1 cellular context compared by ENCODE assay signal in the genomic region with DNA sequence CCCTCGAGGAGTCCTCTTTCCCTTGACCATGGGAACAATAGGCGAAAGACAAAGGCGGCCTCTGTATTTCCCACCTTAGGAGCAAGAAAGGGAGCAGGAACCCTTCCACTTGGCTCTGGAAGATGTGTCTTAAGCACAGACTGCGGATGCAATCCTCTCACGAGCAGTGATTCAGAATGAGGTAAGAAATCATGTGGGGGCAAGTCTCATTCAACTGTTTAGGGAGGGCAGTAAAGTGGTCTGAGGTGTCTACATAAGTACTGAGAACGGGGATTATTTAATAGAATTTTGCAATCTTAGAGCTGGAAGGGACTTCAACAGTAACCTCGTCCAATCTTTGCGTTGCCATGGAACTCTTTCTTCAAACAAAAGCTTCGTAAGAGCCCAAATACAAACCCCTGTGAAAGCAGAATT.
A peak's percentile ranks its signal among the peaks of the same experiment; 100 is the strongest.
TF ChIP-seq lines count a peak whose summit lies in the region.

No MANE protein-coding gene starts in this region.

TF ChIP-seq in IMR-90, 13 proteins besides CTCF, POLR2A, EP300 and RAD21 (continued from another document):
- TF ChIP-seq, protein P1, sequence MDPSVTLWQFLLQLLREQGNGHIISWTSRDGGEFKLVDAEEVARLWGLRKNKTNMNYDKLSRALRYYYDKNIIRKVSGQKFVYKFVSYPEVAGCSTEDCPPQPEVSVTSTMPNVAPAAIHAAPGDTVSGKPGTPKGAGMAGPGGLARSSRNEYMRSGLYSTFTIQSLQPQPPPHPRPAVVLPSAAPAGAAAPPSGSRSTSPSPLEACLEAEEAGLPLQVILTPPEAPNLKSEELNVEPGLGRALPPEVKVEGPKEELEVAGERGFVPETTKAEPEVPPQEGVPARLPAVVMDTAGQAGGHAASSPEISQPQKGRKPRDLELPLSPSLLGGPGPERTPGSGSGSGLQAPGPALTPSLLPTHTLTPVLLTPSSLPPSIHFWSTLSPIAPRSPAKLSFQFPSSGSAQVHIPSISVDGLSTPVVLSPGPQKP (IDR thresholded peaks at IDR 0.05; ENCODE audit: borderline replicate concordance, low read depth, low read length), result no peak
- TF ChIP-seq MAZ (IDR thresholded peaks at IDR 0.05; ENCODE audit: borderline replicate concordance, low read depth, low read length), result peak; percentile 67; the same call in 1 of the 2 replicates
- no peak for TF ChIP-seq MAFK (IDR thresholded peaks at IDR 0.05; ENCODE audit: low read depth, low read length)
- peak; percentile 79; the same call in 1 of the 2 replicates for TF ChIP-seq FOS (IDR thresholded peaks at IDR 0.05; ENCODE audit: low read depth, low read length)
- no peak for TF ChIP-seq RCOR1 (IDR thresholded peaks at IDR 0.05; ENCODE audit: insufficient replicate concordance, low read length)
- no peak for TF ChIP-seq SMC3 (IDR thresholded peaks at IDR 0.05; ENCODE audit: low read depth, low read length)
- no peak for TF ChIP-seq CHD1 (IDR thresholded peaks at IDR 0.05; ENCODE audit: low read depth, low read length)
- TF ChIP-seq MXI1 (IDR thresholded peaks at IDR 0.05; ENCODE audit: borderline replicate concordance, low read depth, low read length), result no peak
- TF ChIP-seq CEBPB (IDR thresholded peaks at IDR 0.05; ENCODE audit: low read depth, low read length), result peak; percentile 88
- no peak for TF ChIP-seq NFE2L2 (IDR thresholded peaks at IDR 0.05; ENCODE audit: low read depth, low read length)
- TF ChIP-seq, protein P2, sequence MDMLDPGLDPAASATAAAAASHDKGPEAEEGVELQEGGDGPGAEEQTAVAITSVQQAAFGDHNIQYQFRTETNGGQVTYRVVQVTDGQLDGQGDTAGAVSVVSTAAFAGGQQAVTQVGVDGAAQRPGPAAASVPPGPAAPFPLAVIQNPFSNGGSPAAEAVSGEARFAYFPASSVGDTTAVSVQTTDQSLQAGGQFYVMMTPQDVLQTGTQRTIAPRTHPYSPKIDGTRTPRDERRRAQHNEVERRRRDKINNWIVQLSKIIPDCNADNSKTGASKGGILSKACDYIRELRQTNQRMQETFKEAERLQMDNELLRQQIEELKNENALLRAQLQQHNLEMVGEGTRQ (IDR thresholded peaks at IDR 0.05; ENCODE audit: low read depth, low read length), result peak; percentile 55; the same call in 1 of the 2 replicates
